1 cellular context compared by ENCODE assay signal in the genomic region with DNA sequence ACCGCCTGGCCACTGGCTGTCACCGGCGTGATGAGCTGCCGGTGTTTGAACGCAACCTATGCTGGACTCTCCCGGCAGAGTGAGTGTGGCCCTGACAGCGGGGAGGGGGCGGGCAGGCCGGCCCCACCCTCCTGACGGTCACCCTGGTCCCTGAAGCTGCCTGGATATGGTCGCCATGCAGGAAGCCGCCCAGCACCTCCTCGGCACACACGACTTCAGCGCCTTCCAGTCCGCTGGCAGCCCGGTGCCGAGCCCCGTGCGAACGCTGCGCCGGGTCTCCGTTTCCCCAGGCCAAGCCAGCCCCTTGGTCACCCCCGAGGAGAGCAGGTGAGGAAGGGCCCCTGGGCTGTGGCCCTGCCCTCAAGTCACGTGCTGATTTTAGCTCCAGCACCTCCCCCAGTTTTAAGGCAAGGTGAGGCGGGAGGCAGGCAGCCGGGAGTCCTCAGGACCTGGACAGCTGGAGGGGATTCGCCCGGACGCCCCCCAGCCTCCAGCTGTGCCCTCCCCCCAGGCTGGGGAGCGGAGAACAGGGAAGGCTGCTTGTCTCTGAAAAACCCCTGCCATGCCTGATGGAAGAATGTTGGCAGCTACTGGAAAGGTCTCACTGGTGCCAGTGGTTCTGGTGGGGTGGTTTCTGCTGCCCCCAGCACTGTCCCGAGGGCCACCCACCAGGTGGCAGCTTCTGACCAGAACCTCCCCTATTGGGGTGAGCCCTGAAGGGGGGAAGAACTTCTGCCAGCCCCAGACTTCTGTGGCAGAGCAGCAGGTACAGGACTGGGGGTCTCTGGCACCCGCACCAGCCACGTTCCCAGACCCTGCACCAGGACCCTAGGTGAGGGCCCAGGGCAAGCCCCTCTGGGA.
TF ChIP-seq lines count a peak whose summit lies in the region.

No MANE protein-coding gene starts in this region.

TF ChIP-seq in HEK293, 187 proteins besides CTCF, POLR2A, EP300 and RAD21 (continued from another document):
- TF ChIP-seq ZBTB8A (tag by site-specific recombination; IDR thresholded peaks at IDR 0.05) (peak; percentile 50; the same call in 1 of the 2 replicates), GLIS2 (tag by site-specific recombination; IDR thresholded peaks at IDR 0.05) (peak; percentile 92), ZNF792 (tag by site-specific recombination; IDR thresholded peaks at IDR 0.05) (no peak), ZNF501 (tag by site-specific recombination; IDR thresholded peaks at IDR 0.05) (peak; percentile 60; the same call in 1 of the 2 replicates), ZNF561 (tag by site-specific recombination; IDR thresholded peaks at IDR 0.05; ENCODE audit: borderline replicate concordance) (no peak), ZNF776 (tag by site-specific recombination; IDR thresholded peaks at IDR 0.05; ENCODE audit: borderline replicate concordance) (no peak), GLIS1 (tag by site-specific recombination; IDR thresholded peaks at IDR 0.05) (peak; percentile 81), ZNF335 (tag by site-specific recombination; conservative IDR thresholded peaks at IDR 0.05) (peak; percentile 65; the same call in 1 of the 2 replicates), ZBTB48 (tag by site-specific recombination; IDR thresholded peaks at IDR 0.05) (peak; percentile 76), ZNF426 (tag by site-specific recombination; IDR thresholded peaks at IDR 0.05) (no peak), KLF7 (tag by site-specific recombination; IDR thresholded peaks at IDR 0.05; ENCODE audit: borderline replicate concordance) (0 out of 2 replicates have a peak, but pooled peaks have one; percentile 61), ZNF266 (tag by site-specific recombination; IDR thresholded peaks at IDR 0.05; ENCODE audit: low read depth) (no peak), REPIN1 (tag by site-specific recombination; IDR thresholded peaks at IDR 0.05; ENCODE audit: low read depth) (no peak), ZXDB (tag by site-specific recombination; IDR thresholded peaks at IDR 0.05) (peak; percentile 57), ZNF555 (tag by site-specific recombination; conservative IDR thresholded peaks at IDR 0.05) (no peak), GFI1B (tag by site-specific recombination; IDR thresholded peaks at IDR 0.05) (no peak), SP3 (tag by site-specific recombination; IDR thresholded peaks at IDR 0.05) (peak; percentile 53; the same call in 1 of the 2 replicates), BCL11B (tag by site-specific recombination; IDR thresholded peaks at IDR 0.05; ENCODE audit: low read depth) (peak; percentile 47; the same call in 1 of the 2 replicates), SP2 (tag by site-specific recombination; IDR thresholded peaks at IDR 0.05) (peak; percentile 25; the same call in 1 of the 2 replicates), ZNF843 (tag by site-specific recombination; IDR thresholded peaks at IDR 0.05) (no peak), WT1 (tag by site-specific recombination; IDR thresholded peaks at IDR 0.05) (peak; percentile 36; the same call in 1 of the 2 replicates), ZEB2 (tag by site-specific recombination; IDR thresholded peaks at IDR 0.05) (peak; percentile 78), BCL11A (tag by site-specific recombination; IDR thresholded peaks at IDR 0.05; ENCODE audit: low read depth) (peak; percentile 71)
- TF ChIP-seq, protein P1, sequence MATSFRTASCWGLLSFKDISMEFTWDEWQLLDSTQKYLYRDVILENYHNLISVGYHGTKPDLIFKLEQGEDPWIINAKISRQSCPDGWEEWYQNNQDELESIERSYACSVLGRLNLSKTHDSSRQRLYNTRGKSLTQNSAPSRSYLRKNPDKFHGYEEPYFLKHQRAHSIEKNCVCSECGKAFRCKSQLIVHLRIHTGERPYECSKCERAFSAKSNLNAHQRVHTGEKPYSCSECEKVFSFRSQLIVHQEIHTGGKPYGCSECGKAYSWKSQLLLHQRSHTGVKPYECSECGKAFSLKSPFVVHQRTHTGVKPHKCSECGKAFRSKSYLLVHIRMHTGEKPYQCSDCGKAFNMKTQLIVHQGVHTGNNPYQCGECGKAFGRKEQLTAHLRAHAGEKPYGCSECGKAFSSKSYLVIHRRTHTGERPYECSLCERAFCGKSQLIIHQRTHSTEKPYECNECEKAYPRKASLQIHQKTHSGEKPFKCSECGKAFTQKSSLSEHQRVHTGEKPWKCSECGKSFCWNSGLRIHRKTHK (tag by site-specific recombination; IDR thresholded peaks at IDR 0.05) = no peak
- TF ChIP-seq, protein P2, sequence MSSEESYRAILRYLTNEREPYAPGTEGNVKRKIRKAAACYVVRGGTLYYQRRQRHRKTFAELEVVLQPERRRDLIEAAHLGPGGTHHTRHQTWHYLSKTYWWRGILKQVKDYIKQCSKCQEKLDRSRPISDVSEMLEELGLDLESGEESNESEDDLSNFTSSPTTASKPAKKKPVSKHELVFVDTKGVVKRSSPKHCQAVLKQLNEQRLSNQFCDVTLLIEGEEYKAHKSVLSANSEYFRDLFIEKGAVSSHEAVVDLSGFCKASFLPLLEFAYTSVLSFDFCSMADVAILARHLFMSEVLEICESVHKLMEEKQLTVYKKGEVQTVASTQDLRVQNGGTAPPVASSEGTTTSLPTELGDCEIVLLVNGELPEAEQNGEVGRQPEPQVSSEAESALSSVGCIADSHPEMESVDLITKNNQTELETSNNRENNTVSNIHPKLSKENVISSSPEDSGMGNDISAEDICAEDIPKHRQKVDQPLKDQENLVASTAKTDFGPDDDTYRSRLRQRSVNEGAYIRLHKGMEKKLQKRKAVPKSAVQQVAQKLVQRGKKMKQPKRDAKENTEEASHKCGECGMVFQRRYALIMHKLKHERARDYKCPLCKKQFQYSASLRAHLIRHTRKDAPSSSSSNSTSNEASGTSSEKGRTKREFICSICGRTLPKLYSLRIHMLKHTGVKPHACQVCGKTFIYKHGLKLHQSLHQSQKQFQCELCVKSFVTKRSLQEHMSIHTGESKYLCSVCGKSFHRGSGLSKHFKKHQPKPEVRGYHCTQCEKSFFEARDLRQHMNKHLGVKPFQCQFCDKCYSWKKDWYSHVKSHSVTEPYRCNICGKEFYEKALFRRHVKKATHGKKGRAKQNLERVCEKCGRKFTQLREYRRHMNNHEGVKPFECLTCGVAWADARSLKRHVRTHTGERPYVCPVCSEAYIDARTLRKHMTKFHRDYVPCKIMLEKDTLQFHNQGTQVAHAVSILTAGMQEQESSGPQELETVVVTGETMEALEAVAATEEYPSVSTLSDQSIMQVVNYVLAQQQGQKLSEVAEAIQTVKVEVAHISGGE (tag by site-specific recombination; conservative IDR thresholded peaks at IDR 0.05; ENCODE audit: low read depth) = peak; percentile 30; the same call in 1 of the 2 replicates
- TF ChIP-seq, protein P3, sequence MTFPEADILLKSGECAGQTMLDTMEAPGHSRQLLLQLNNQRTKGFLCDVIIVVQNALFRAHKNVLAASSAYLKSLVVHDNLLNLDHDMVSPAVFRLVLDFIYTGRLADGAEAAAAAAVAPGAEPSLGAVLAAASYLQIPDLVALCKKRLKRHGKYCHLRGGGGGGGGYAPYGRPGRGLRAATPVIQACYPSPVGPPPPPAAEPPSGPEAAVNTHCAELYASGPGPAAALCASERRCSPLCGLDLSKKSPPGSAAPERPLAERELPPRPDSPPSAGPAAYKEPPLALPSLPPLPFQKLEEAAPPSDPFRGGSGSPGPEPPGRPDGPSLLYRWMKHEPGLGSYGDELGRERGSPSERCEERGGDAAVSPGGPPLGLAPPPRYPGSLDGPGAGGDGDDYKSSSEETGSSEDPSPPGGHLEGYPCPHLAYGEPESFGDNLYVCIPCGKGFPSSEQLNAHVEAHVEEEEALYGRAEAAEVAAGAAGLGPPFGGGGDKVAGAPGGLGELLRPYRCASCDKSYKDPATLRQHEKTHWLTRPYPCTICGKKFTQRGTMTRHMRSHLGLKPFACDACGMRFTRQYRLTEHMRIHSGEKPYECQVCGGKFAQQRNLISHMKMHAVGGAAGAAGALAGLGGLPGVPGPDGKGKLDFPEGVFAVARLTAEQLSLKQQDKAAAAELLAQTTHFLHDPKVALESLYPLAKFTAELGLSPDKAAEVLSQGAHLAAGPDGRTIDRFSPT (tag by site-specific recombination; IDR thresholded peaks at IDR 0.05) = peak; percentile 28; the same call in 1 of the 2 replicates
- TF ChIP-seq, protein P4, sequence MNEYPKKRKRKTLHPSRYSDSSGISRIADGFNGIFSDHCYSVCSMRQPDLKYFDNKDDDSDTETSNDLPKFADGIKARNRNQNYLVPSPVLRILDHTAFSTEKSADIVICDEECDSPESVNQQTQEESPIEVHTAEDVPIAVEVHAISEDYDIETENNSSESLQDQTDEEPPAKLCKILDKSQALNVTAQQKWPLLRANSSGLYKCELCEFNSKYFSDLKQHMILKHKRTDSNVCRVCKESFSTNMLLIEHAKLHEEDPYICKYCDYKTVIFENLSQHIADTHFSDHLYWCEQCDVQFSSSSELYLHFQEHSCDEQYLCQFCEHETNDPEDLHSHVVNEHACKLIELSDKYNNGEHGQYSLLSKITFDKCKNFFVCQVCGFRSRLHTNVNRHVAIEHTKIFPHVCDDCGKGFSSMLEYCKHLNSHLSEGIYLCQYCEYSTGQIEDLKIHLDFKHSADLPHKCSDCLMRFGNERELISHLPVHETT (tag by site-specific recombination; IDR thresholded peaks at IDR 0.05) = no peak
- TF ChIP-seq, protein P5, sequence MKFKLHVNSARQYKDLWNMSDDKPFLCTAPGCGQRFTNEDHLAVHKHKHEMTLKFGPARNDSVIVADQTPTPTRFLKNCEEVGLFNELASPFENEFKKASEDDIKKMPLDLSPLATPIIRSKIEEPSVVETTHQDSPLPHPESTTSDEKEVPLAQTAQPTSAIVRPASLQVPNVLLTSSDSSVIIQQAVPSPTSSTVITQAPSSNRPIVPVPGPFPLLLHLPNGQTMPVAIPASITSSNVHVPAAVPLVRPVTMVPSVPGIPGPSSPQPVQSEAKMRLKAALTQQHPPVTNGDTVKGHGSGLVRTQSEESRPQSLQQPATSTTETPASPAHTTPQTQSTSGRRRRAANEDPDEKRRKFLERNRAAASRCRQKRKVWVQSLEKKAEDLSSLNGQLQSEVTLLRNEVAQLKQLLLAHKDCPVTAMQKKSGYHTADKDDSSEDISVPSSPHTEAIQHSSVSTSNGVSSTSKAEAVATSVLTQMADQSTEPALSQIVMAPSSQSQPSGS (tag by site-specific recombination; IDR thresholded peaks at IDR 0.05; ENCODE audit: low read depth) = no peak
- TF ChIP-seq, protein P6, sequence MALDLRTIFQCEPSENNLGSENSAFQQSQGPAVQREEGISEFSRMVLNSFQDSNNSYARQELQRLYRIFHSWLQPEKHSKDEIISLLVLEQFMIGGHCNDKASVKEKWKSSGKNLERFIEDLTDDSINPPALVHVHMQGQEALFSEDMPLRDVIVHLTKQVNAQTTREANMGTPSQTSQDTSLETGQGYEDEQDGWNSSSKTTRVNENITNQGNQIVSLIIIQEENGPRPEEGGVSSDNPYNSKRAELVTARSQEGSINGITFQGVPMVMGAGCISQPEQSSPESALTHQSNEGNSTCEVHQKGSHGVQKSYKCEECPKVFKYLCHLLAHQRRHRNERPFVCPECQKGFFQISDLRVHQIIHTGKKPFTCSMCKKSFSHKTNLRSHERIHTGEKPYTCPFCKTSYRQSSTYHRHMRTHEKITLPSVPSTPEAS (tag by site-specific recombination; IDR thresholded peaks at IDR 0.05) = no peak
- TF ChIP-seq, protein P7, sequence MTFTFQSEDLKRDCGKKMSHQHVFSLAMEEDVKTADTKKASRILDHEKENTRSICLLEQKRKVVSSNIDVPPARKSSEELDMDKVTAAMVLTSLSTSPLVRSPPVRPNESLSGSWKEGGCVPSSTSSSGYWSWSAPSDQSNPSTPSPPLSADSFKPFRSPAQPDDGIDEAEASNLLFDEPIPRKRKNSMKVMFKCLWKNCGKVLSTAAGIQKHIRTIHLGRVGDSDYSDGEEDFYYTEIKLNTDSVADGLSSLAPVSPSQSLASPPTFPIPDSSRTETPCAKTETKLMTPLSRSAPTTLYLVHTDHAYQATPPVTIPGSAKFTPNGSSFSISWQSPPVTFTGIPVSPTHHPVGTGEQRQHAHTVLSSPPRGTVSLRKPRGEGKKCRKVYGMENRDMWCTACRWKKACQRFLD (tag by site-specific recombination; IDR thresholded peaks at IDR 0.05) = no peak
- TF ChIP-seq, protein P8, sequence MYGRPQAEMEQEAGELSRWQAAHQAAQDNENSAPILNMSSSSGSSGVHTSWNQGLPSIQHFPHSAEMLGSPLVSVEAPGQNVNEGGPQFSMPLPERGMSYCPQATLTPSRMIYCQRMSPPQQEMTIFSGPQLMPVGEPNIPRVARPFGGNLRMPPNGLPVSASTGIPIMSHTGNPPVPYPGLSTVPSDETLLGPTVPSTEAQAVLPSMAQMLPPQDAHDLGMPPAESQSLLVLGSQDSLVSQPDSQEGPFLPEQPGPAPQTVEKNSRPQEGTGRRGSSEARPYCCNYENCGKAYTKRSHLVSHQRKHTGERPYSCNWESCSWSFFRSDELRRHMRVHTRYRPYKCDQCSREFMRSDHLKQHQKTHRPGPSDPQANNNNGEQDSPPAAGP (tag by site-specific recombination; IDR thresholded peaks at IDR 0.05) = 0 out of 2 replicates have a peak, but pooled peaks have one; percentile 61
